ENCODE assay signal across 8 cellular contexts in genomic region chr14:68979722-68980552, GRCh38. TPM values are rescaled to one million over a fixed set of nuclear protein-coding genes. Genes with fewer than 3 reads are reported as not detected.
DNase-seq lines count a peak whose midpoint lies in the region; ATAC-seq, FAIRE-seq and TF ChIP-seq lines count a peak whose summit lies in the region.

No MANE protein-coding gene starts in this region.

- H3K4ac ChIP-seq in H9 (ENCODE audit: low read depth, low read length): no peak overlapping the region
- H3K4ac ChIP-seq in H1 (replicated peaks; ENCODE audit: insufficient read length, low read depth, low read length): no peak overlapping the region

- H2BK5ac ChIP-seq in H9 (ENCODE audit: insufficient read length, low read length) (no peak overlapping the region), H1 (ENCODE audit: low read depth, low read length) (peak overlapping the region; percentile 69; the same call in 1 of the 2 replicates)

- H3K36me3 Mint-ChIP-seq in H9 (ENCODE audit: insufficient read depth in 1 of 3, low read depth in 3 of 3): peaks cover 10 to 25% (median 12%) of the 10 kb centered on the region in 3 experiments

- H3K36me3 ChIP-seq in H1 (ENCODE audit: control insufficient read depth in 2 of 4, insufficient read depth in 4 of 4, low read length in 3 of 4) (peaks cover 0 to 4% (median 0%) of the 10 kb centered on the region in 4 experiments; a peak in 3 of 8 replicates), mucosa of rectum (ENCODE audit: control insufficient read depth in 2 of 2, insufficient read depth in 2 of 2, low read length in 2 of 2) (no peaks in the 10 kb centered on the region), vagina (no peaks in the 10 kb centered on the region)

- H3K4me2 ChIP-seq in H9 (ENCODE audit: insufficient read depth, insufficient read length, low read length) (peak overlapping the region; percentile 72), H1 (ENCODE audit: insufficient read depth in 1 of 2, low read depth in 2 of 2, low read length in 2 of 2) (peak overlapping the region; percentile 85 to 92)

- 0 out of 2 replicates have a peak overlapping the region, but pooled peaks have one; percentile 30 for H3K14ac ChIP-seq in H9 (ENCODE audit: insufficient read depth, low read length)
- H3K14ac ChIP-seq in H1 (ENCODE audit: insufficient read length): no peak overlapping the region

- CTCF ChIA-PET in RWPE1 (lab: Yijun Ruan, JAX): interaction anchor here (0.6 to 0.7 kb wide), 2 partner anchors 68 to 151 kb away, joined by 3 to 4 read pairs; no protein-coding TSS in a partner anchor
- CTCF ChIA-PET in H1 (lab: Charles Lee; ENCODE audit: partially characterized antibody): interaction anchor here (0.6 to 1.9 kb wide), 13 partner anchors 9 to 219 kb away, joined by 3 to 5 read pairs (median 3); no protein-coding TSS in a partner anchor

- peak overlapping the region; percentile 92 for H3K4me3 ChIP-seq in AG09309 (ENCODE audit: control insufficient read depth, low read depth, low read length)
- H3K4me3 ChIP-seq in H1 (ENCODE audit: extremely low read depth in 1 of 4, insufficient read depth in 2 of 4, low read depth in 3 of 4, low read length in 4 of 4): peak overlapping the region; percentile 61 to 99 (median 82)
- H3K4me3 ChIP-seq in mucosa of rectum (ENCODE audit: low read length in 2 of 2): peak overlapping the region; percentile 81 to 83
- peak overlapping the region; percentile 75 to 86 for H3K4me3 ChIP-seq in vagina

- no peak for TF ChIP-seq CTCF in AG09309 (IDR thresholded peaks at IDR 0.05; ENCODE audit: control insufficient read depth, insufficient read depth, low read depth, low read length, missing control alignments)
- no peak for TF ChIP-seq CTCF in H9 (conservative IDR thresholded peaks at IDR 0.05)
- TF ChIP-seq CTCF in RWPE1 (conservative IDR thresholded peaks at IDR 0.05; ENCODE audit: low read depth): no peak
- TF ChIP-seq CTCF in H1 (IDR thresholded peaks at IDR 0.05; ENCODE audit: control extremely low read depth in 1 of 3, insufficient read depth in 1 of 3, low read depth in 1 of 3, low read length in 3 of 3): no peak
- TF ChIP-seq CTCF in vagina (IDR thresholded peaks at IDR 0.05): no peak

- H3K9me3 ChIP-seq in H9 (ENCODE audit: control insufficient read depth, low read depth, low read length): no peaks in the 10 kb centered on the region
- H3K9me3 ChIP-seq in H1 (ENCODE audit: insufficient read depth in 2 of 2, low read depth in 1 of 2, low read length in 1 of 2): no peaks in the 10 kb centered on the region
- H3K9me3 ChIP-seq in mucosa of rectum (ENCODE audit: control insufficient read depth in 2 of 2, low read length in 2 of 2): no peaks in the 10 kb centered on the region
- H3K9me3 ChIP-seq in vagina: no peaks in the 10 kb centered on the region

- no peak; a peak in 1 of 4 replicates for TF ChIP-seq RAD21 in H1 (IDR thresholded peaks at IDR 0.05 in 1 of 2, conservative IDR thresholded peaks at IDR 0.05 in 1 of 2; ENCODE audit: low read depth in 2 of 2, low read length in 2 of 2)

- H3K27ac Mint-ChIP-seq in H9: peak overlapping the region; percentile 90 to 96 (median 96); a peak in 6 of 7 replicates

- H2BK12ac ChIP-seq in H9 (ENCODE audit: insufficient read length, low read depth, low read length) (no peak overlapping the region), H1 (ENCODE audit: low read depth, low read length) (peak overlapping the region; percentile 30; the same call in 1 of the 2 replicates)

- H4K91ac ChIP-seq in H9 (ENCODE audit: insufficient read length, low read depth, low read length) (no peak overlapping the region), H1 (replicated peaks; ENCODE audit: insufficient read length, low read length) (peak overlapping the region; percentile 16)

- peak overlapping the region; percentile 86 to 93 for H3K4me3 Mint-ChIP-seq in H9

- H2BK120ac ChIP-seq in H9 (ENCODE audit: low read depth, low read length, poor library complexity, severe bottlenecking): no peak overlapping the region
- no peak overlapping the region for H2BK120ac ChIP-seq in H1 (replicated peaks; ENCODE audit: low read depth, low read length)

- no peak overlapping the region for H4K5ac ChIP-seq in H9 (ENCODE audit: insufficient read length, low read depth, low read length)
- H4K5ac ChIP-seq in H1 (ENCODE audit: insufficient read length, low read depth, low read length): peak overlapping the region; percentile 84

- H3K9ac ChIP-seq in H9 (ENCODE audit: extremely low read depth, insufficient read length, low read length) (no peak overlapping the region), H1 (replicated peaks in 1 of 4; ENCODE audit: extremely low read depth in 1 of 4, low read depth in 3 of 4, low read length in 3 of 4) (peak overlapping the region in 3 of 4 experiments; percentile 36 to 58 (median 54); a peak in 5 of 7 replicates), mucosa of rectum (ENCODE audit: low read depth in 1 of 2, low read length in 2 of 2) (peak overlapping the region; percentile 68 to 73)

- no peak overlapping the region for H2AK5ac ChIP-seq in H9 (ENCODE audit: insufficient read length, low read length)
- H2AK5ac ChIP-seq in H1 (ENCODE audit: low read depth, low read length): no peak overlapping the region

- H3K23me2 ChIP-seq in H9 (ENCODE audit: insufficient read length, low read depth, low read length, poor library complexity, severe bottlenecking) (peaks cover 17% of the 10 kb centered on the region), H1 (ENCODE audit: low read depth, low read length) (peaks cover 3% of the 10 kb centered on the region; the same call in 1 of the 2 replicates)

- H3K79me1 ChIP-seq in H9 (ENCODE audit: insufficient read depth, low read depth, low read length, poor library complexity, severe bottlenecking) (peaks cover 4% of the 10 kb centered on the region), H1 (ENCODE audit: low read depth, low read length) (peaks cover 13% of the 10 kb centered on the region)

- H2BK20ac ChIP-seq in H9 (ENCODE audit: low read depth, low read length, poor library complexity, severe bottlenecking): no peak overlapping the region
- H2BK20ac ChIP-seq in H1 (ENCODE audit: low read length): no peak overlapping the region

- H3K9me3 Mint-ChIP-seq in H9: no peaks in the 10 kb centered on the region

- H3K56ac ChIP-seq in H9 (ENCODE audit: insufficient read length, low read depth, low read length): no peak overlapping the region
- peak overlapping the region; percentile 32 for H3K56ac ChIP-seq in H1 (replicated peaks; ENCODE audit: insufficient read length, low read depth, low read length)

- no peak overlapping the region for H3T11ph ChIP-seq in H9 (ENCODE audit: low read length)

- no peak for ATAC-seq in HG03469 (IDR thresholded peaks at IDR 0.05; ENCODE audit: unreplicated experiment)

- no peak overlapping the region for H3K27ac ChIP-seq in H9 (ENCODE audit: insufficient read length, low read depth, low read length)
- H3K27ac ChIP-seq in RWPE1: peak overlapping the region; percentile 99
- no peak overlapping the region for H3K27ac ChIP-seq in H1 (ENCODE audit: low read depth, low read length)
- peak overlapping the region; percentile 91 to 92 for H3K27ac ChIP-seq in mucosa of rectum (ENCODE audit: low read depth in 2 of 2, low read length in 2 of 2)
- H3K27ac ChIP-seq in vagina: peak overlapping the region; percentile 96

- POLR2A ChIA-PET in RWPE1 (lab: Yijun Ruan, JAX; ENCODE audit: low non-redundant PET) (interaction anchor here (0.5 to 0.8 kb wide), 3 partner anchors 32 to 101 kb away, joined by 3 read pairs; no protein-coding TSS in a partner anchor), H1 (lab: Charles Lee; ENCODE audit: partially characterized antibody) (interaction anchor here (0.6 to 2.6 kb wide), 29 partner anchors 9 to 172 kb away, joined by 3 to 13 read pairs (median 4); no protein-coding TSS in a partner anchor)

- TF ChIP-seq POLR2A in H1 (IDR thresholded peaks at IDR 0.05; ENCODE audit: control extremely low read depth in 1 of 2, low read depth in 2 of 2, low read length in 2 of 2) (peak in 1 of 2 experiments; percentile 34; a peak in 1 of 3 replicates), vagina (IDR thresholded peaks at IDR 0.05) (no peak)

- H2AFZ ChIP-seq in H9 (ENCODE audit: low read length): no peak overlapping the region
- H2AFZ ChIP-seq in H1 (ENCODE audit: low read length): no peak overlapping the region

- H3K18ac ChIP-seq in H9 (ENCODE audit: insufficient read length, low read depth, low read length): peak overlapping the region; percentile 61
- peak overlapping the region; percentile 75; the same call in 1 of the 2 replicates for H3K18ac ChIP-seq in H1 (ENCODE audit: extremely low read depth, low read length)

- intact Hi-C loops in vagina (cut with DNase I): loop anchor here (5.0 to 10.0 kb wide), 4 partner anchors 43 to 107 kb away; no protein-coding TSS in a partner anchor

- peaks cover 11% of the 10 kb centered on the region for H3K27me3 Mint-ChIP-seq in H9 (ENCODE audit: low read depth)

- FAIRE-seq in H1 (lab: Jason Lieb, UNC): no peak

- H3K4me1 Mint-ChIP-seq in H9: peaks cover 42 to 46% of the 10 kb centered on the region in 2 experiments

- H3K27me3 ChIP-seq in H9 (ENCODE audit: insufficient read depth, low read length) (no peaks in the 10 kb centered on the region), H1 (replicated peaks in 1 of 4; ENCODE audit: control insufficient read depth in 3 of 4, extremely low read depth in 1 of 4, insufficient read depth in 3 of 4, low read length in 3 of 4) (no peaks in the 10 kb centered on the region; a peak in 1 of 7 replicates), mucosa of rectum (ENCODE audit: control insufficient read depth in 2 of 2, insufficient read depth in 2 of 2, low read length in 2 of 2) (no peaks in the 10 kb centered on the region), vagina (no peaks in the 10 kb centered on the region)

- H2BK15ac ChIP-seq in H9 (ENCODE audit: low read depth, low read length) (no peak overlapping the region), H1 (ENCODE audit: low read length) (peak overlapping the region; percentile 84; the same call in 1 of the 2 replicates)

- H3K4me1 ChIP-seq in H9 (ENCODE audit: insufficient read depth, low read length): peaks cover 11% of the 10 kb centered on the region; the same call in 1 of the 2 replicates
- H3K4me1 ChIP-seq in H1 (replicated peaks in 1 of 4; ENCODE audit: control insufficient read depth in 3 of 4, insufficient read depth in 4 of 4, low read length in 3 of 4): peaks cover 4 to 20% (median 11%) of the 10 kb centered on the region in 4 experiments
- H3K4me1 ChIP-seq in mucosa of rectum (ENCODE audit: control insufficient read depth in 2 of 2, insufficient read depth in 2 of 2, low read length in 2 of 2): peaks cover 25% of the 10 kb centered on the region in 2 donors
- peaks cover 38% of the 10 kb centered on the region for H3K4me1 ChIP-seq in vagina

- H4K20me1 ChIP-seq in H9 (ENCODE audit: control insufficient read depth, insufficient read depth, insufficient read length): peaks cover 2% of the 10 kb centered on the region
- H4K20me1 ChIP-seq in H1 (replicated peaks in 1 of 2; ENCODE audit: control insufficient read depth in 1 of 2, insufficient read depth in 2 of 2, low read length in 2 of 2): peaks cover 12 to 14% of the 10 kb centered on the region in 2 experiments

- H3K79me2 ChIP-seq in H9 (ENCODE audit: insufficient read depth, low read length): peaks cover 28% of the 10 kb centered on the region
- H3K79me2 ChIP-seq in H1 (ENCODE audit: control insufficient read depth in 1 of 2, insufficient read depth in 2 of 2, low read length in 2 of 2): peaks cover 24 to 36% of the 10 kb centered on the region in 2 experiments

- no CpG with 5 or more reads among the region's 48 CpGs for WGBS in H9 (ENCODE audit: extremely low coverage, insufficient read length, low lambda C conversion rate)
- WGBS in H1 (ENCODE audit: extremely low coverage in 1 of 2, insufficient coverage in 1 of 2, insufficient read length in 1 of 2, insufficient replicate concordance in 2 of 2, low coverage in 1 of 2, low lambda C conversion rate in 2 of 2, missing lambda C conversion rate in 1 of 2), 2 experiments: 4% methylated on average over 35 of the region's 48 CpGs; no CpG with 5 or more reads in 1 of the 2 experiments

- H3K23ac ChIP-seq in H9 (ENCODE audit: insufficient read length, low read depth, low read length) (no peak overlapping the region), H1 (ENCODE audit: insufficient read length) (no peak overlapping the region)

- TF ChIP-seq EP300 in H1 (IDR thresholded peaks at IDR 0.05; ENCODE audit: borderline replicate concordance in 1 of 2, low read depth in 2 of 2, low read length in 2 of 2): no peak

- no peak overlapping the region for H4K8ac ChIP-seq in H9 (replicated peaks; ENCODE audit: insufficient read length, low read depth, low read length)
- H4K8ac ChIP-seq in H1 (ENCODE audit: extremely low read depth, insufficient read depth, low read length): peak overlapping the region; percentile 92; the same call in 1 of the 2 replicates

- DNase-seq in AG09309 (ENCODE audit: low read depth): no peak
- peak; percentile 79 for DNase-seq in H9
- peak; percentile 84 for DNase-seq in RWPE1 (ENCODE audit: low spot score)
- peak in 1 of 2 experiments; percentile 81 for DNase-seq in H1 (ENCODE audit: low read depth in 1 of 2, low spot score in 2 of 2)
- DNase-seq in vagina (ENCODE audit: extremely low spot score in 2 of 2): no peak
- no peak for DNase-seq in MV-4-11 (lab: John Stamatoyannopoulos, UW)

RNA-seq across cellular contexts. Expression of gene ACTN1, which starts 0.8 kb away (rescaled TPM):
- total RNA-seq in H9 (2021): 218 and 219 TPM in 2 replicates
- total RNA-seq in H1 (2021; fragmentation: NEBNext Ultra II Directional; extraction: Animal tissue kit (Norgen Biotek cat#: 25700)): 253 and 262 TPM in 2 replicates
- 236 and 302 TPM in 2 replicates for polyA plus RNA-seq in H1 (2011; rRNA removed)
- 181 TPM for polyA plus RNA-seq in H1 (2011; cell fraction: cytosol; rRNA removed)
- polyA plus RNA-seq in H1 (2011; cell fraction: nucleus; rRNA removed): 508 TPM
- polyA plus RNA-seq in H1 (2012, experiment 1 of 2): 230 to 270 TPM (median 252 TPM) in 4 replicates
- 133 TPM for polyA plus RNA-seq in H1 (2012, experiment 2 of 2)
- polyA plus RNA-seq in H1 (2013, experiment 1 of 2): 162 TPM
- 147 TPM for polyA plus RNA-seq in H1 (2013, experiment 2 of 2)
- 205 and 224 TPM in 2 replicates for polyA minus RNA-seq in H1 (2011; rRNA and poly(A)+ RNA removed)
- 222 TPM for polyA minus RNA-seq in H1 (2011; cell fraction: cytosol; rRNA and poly(A)+ RNA removed)
- polyA minus RNA-seq in H1 (2011; cell fraction: nucleus; rRNA and poly(A)+ RNA removed): 201 TPM
- total RNA-seq in vagina: 209 TPM

Comparison
In these comparisons a context has a peak if more than half of its experiments do, and no peak if none do; other contexts are left out.
1. DNase-seq: peak in H9 (single experiment) and RWPE1 (single experiment); none in AG09309 (single experiment), vagina (0 of 2) and MV-4-11 (single experiment).
2. H3K27ac ChIP-seq: peak in RWPE1 (single experiment), mucosa of rectum (2 of 2) and vagina (single experiment); none in H9 (single experiment) and H1 (single experiment).
3. Peak in every context shown above with its lines, with median percentiles within 50 percentile points of each other: H3K4me3 ChIP-seq.